Comparison of ENCODE assay signal across 8 cellular contexts in genomic region chr12:69154585-69155363, GRCh38.
DNase-seq lines count a peak whose midpoint lies in the region; ATAC-seq and TF ChIP-seq lines count a peak whose summit lies in the region.

No MANE protein-coding gene starts in this region.

- H3K9me3 ChIP-seq in ovary: no peaks in the 10 kb centered on the region
- no peaks in the 10 kb centered on the region for H3K9me3 ChIP-seq in tibial nerve

- H3K27ac ChIP-seq in RWPE1: no peak overlapping the region
- H3K27ac ChIP-seq in ovary: no peak overlapping the region
- no peak overlapping the region for H3K27ac ChIP-seq in tibial nerve

- TF ChIP-seq POLR2A in ovary (IDR thresholded peaks at IDR 0.05): no peak
- no peak for TF ChIP-seq POLR2A in tibial nerve (IDR thresholded peaks at IDR 0.05)

- DNase-seq in ACHN (peak; percentile 74), LHCN-M2 (ENCODE audit: low read depth) (peak; percentile 50), RWPE1 (ENCODE audit: low spot score) (peak; percentile 55), fibroblast of the conjunctiva (ENCODE audit: low read depth) (peak; percentile 39), ovary (peak; percentile 46 to 71 (median 68)), tibial nerve (ENCODE audit: low spot score in 2 of 2) (peak; percentile 50 to 77)
- peak; percentile 58 to 60 for DNase-seq in activated T-helper 1 cell treated with anti-CD3 and anti-CD28 coated beads, Interleukin-2, amount 50 U/mL, for 16 hours (ENCODE audit: low read depth in 1 of 2, low spot score in 1 of 2)

- POLR2A ChIA-PET in RWPE1 (lab: Yijun Ruan, JAX; ENCODE audit: low non-redundant PET): no interaction called here

- TF ChIP-seq CTCF in RWPE1 (conservative IDR thresholded peaks at IDR 0.05; ENCODE audit: low read depth) (peak; percentile 91), ovary (IDR thresholded peaks at IDR 0.05) (peak; percentile 52 to 73 (median 68)), tibial nerve (IDR thresholded peaks at IDR 0.05) (peak; percentile 77 to 89 (median 83))

- TF ChIP-seq EP300 in ovary (IDR thresholded peaks at IDR 0.05): no peak
- no peak for TF ChIP-seq EP300 in tibial nerve (IDR thresholded peaks at IDR 0.05)

- intact Hi-C loops in ovary (cut with DNase I): loop anchor here in 1 of 4 donors (10.0 kb wide), 2 partner anchors 260 to 290 kb away; no protein-coding TSS in a partner anchor

- peak; percentile 43 for ATAC-seq in GM18873 (IDR thresholded peaks at IDR 0.05; ENCODE audit: low FRiP score, unreplicated experiment)

- H3K36me3 ChIP-seq in ovary (no peaks in the 10 kb centered on the region), tibial nerve (no peaks in the 10 kb centered on the region)

- H3K27me3 ChIP-seq in ovary: no peaks in the 10 kb centered on the region
- no peaks in the 10 kb centered on the region for H3K27me3 ChIP-seq in tibial nerve

- CTCF ChIA-PET in RWPE1 (lab: Yijun Ruan, JAX): interaction anchor here (0.5 to 1.0 kb wide), 11 partner anchors 10 to 485 kb away, joined by 3 to 5 read pairs (median 3); no protein-coding TSS in a partner anchor

- in situ Hi-C loops in ACHN (cut with HindIII; ENCODE audit: low pct_ligation_motif_present, low pct_unique_long_range_greater_than_20kb, low sequenced_read_pairs): no loop called here

- 11 to 14% (median 12%) methylated on average over 7 of the region's 7 CpGs for WGBS in ovary, 3 donors
- 9 to 10% methylated on average over 7 of the region's 7 CpGs for WGBS in tibial nerve, 2 donors

- H3K4me3 ChIP-seq in ovary: no peak overlapping the region
- no peak overlapping the region for H3K4me3 ChIP-seq in tibial nerve

- peaks cover 1% of the 10 kb centered on the region for H3K4me1 ChIP-seq in ovary (ENCODE audit: insufficient read depth)
- H3K4me1 ChIP-seq in tibial nerve: peaks cover 0 to 24% (median 0%) of the 10 kb centered on the region in 4 donors
